20 cellular contexts compared by ENCODE assay signal in genomic region chr14:76708028-76708427, GRCh38.
"Had no signal": no experiment of that assay in that cellular context is flagged by ENCODE, and none has a peak within 500 bp of the region (broad histone marks: within the 10 kb centered on the region; RNA-seq: fewer than 3 reads in every experiment).

No MANE protein-coding gene starts in this region.

- H3K9me3 ChIP-seq: gastrocnemius medialis, mucosa of descending colon, stomach, suprapubic skin, tibial nerve had no signal

- H3K27me3 ChIP-seq: gastrocnemius medialis, suprapubic skin, tibial nerve had no signal

- H3K4me3 ChIP-seq: gastrocnemius medialis, mucosa of descending colon, smooth muscle cell, stomach, suprapubic skin, tibial nerve had no signal

- ATAC-seq: activated T-cell treated with anti-CD3 and anti-CD28 coated beads, Interleukin-2, amount 50 U/mL, for 72 hours; gastrocnemius medialis; mucosa of descending colon; sciatic nerve; stimulated activated memory B cell treated with anti-CD40 and anti-IgM and Interleukin-4, amounts not matched to agents 10 μg/mL and 1 μg/mL and 100 μg/mL, for 72 hours; T-helper 17 cell had no signal

- H3K36me3 Mint-ChIP-seq: activated naive CD4-positive, alpha-beta T cell treated with anti-CD3 and anti-CD28 coated beads, Interleukin-2, amount 10 ng/mL, durations not matched to agents 7 days and 5 days; stimulated activated memory B cell treated with anti-CD40 and anti-IgM and Interleukin-4, amounts not matched to agents 10 μg/mL and 1 μg/mL and 100 μg/mL, for 72 hours had no signal

- H3K4me1 Mint-ChIP-seq: activated naive CD4-positive, alpha-beta T cell treated with anti-CD3 and anti-CD28 coated beads, Interleukin-2, amount 10 ng/mL, durations not matched to agents 7 days and 5 days; stimulated activated memory B cell treated with anti-CD40 and anti-IgM and Interleukin-4, amounts not matched to agents 10 μg/mL and 1 μg/mL and 100 μg/mL, for 72 hours had no signal

- H3K36me3 ChIP-seq: gastrocnemius medialis, stomach, suprapubic skin, tibial nerve had no signal

- H3K9me3 Mint-ChIP-seq: activated naive CD4-positive, alpha-beta T cell treated with anti-CD3 and anti-CD28 coated beads, Interleukin-2, amount 10 ng/mL, durations not matched to agents 7 days and 5 days; activated T-cell treated with anti-CD3 and anti-CD28 coated beads, Interleukin-2, amount 50 U/mL, for 72 hours; nephron progenitor cell; stimulated activated memory B cell treated with anti-CD40 and anti-IgM and Interleukin-4, amounts not matched to agents 10 μg/mL and 1 μg/mL and 100 μg/mL, for 72 hours had no signal

- H3K4me3 Mint-ChIP-seq: activated naive CD4-positive, alpha-beta T cell treated with anti-CD3 and anti-CD28 coated beads, Interleukin-2, amount 10 ng/mL, durations not matched to agents 7 days and 5 days; activated T-cell treated with anti-CD3 and anti-CD28 coated beads, Interleukin-2, amount 50 U/mL, for 72 hours; nephron progenitor cell; stimulated activated memory B cell treated with anti-CD40 and anti-IgM and Interleukin-4, amounts not matched to agents 10 μg/mL and 1 μg/mL and 100 μg/mL, for 72 hours; T-helper 17 cell had no signal

- DNase-seq: activated CD4-positive, alpha-beta T cell treated with anti-CD3 and anti-CD28 coated beads for 4 hours; activated CD4-positive, alpha-beta T cell treated with anti-CD3 and anti-CD28 coated beads, Interleukin-2, amount 50 U/mL, for 48 hours; activated CD4-positive, CD25-positive, alpha-beta regulatory T cell; activated effector memory CD4-positive, alpha-beta T cell treated with Interleukin-2 at 50 U/mL for 16 hours; activated naive CD4-positive, alpha-beta T cell treated with anti-CD3 and anti-CD28 coated beads, Interleukin-2, amount 10 ng/mL, durations not matched to agents 7 days and 5 days; activated T-cell treated with anti-CD3 and anti-CD28 coated beads, Interleukin-2, amount 50 U/mL, for 72 hours; gastrocnemius medialis; hippocampal formation; mesendoderm; mucosa of descending colon; nephron progenitor cell; posterior cingulate gyrus; stimulated activated CD4-positive, alpha-beta T cell treated with anti-CD3 and anti-CD28 coated beads, Interleukin-15, amount 100 ng/mL, for 24 hours; stomach; T-helper 17 cell had no signal

- H3K27ac ChIP-seq: gastrocnemius medialis, stomach, suprapubic skin, tibial nerve had no signal

- H3K27ac Mint-ChIP-seq: activated naive CD4-positive, alpha-beta T cell treated with anti-CD3 and anti-CD28 coated beads, Interleukin-2, amount 10 ng/mL, durations not matched to agents 7 days and 5 days; activated T-cell treated with anti-CD3 and anti-CD28 coated beads, Interleukin-2, amount 50 U/mL, for 72 hours; nephron progenitor cell; stimulated activated memory B cell treated with anti-CD40 and anti-IgM and Interleukin-4, amounts not matched to agents 10 μg/mL and 1 μg/mL and 100 μg/mL, for 72 hours; T-helper 17 cell had no signal

- H3K4me1 ChIP-seq: gastrocnemius medialis, suprapubic skin, tibial nerve had no signal

- H3K4me2 ChIP-seq: smooth muscle cell had no signal
